In the genomic region with DNA sequence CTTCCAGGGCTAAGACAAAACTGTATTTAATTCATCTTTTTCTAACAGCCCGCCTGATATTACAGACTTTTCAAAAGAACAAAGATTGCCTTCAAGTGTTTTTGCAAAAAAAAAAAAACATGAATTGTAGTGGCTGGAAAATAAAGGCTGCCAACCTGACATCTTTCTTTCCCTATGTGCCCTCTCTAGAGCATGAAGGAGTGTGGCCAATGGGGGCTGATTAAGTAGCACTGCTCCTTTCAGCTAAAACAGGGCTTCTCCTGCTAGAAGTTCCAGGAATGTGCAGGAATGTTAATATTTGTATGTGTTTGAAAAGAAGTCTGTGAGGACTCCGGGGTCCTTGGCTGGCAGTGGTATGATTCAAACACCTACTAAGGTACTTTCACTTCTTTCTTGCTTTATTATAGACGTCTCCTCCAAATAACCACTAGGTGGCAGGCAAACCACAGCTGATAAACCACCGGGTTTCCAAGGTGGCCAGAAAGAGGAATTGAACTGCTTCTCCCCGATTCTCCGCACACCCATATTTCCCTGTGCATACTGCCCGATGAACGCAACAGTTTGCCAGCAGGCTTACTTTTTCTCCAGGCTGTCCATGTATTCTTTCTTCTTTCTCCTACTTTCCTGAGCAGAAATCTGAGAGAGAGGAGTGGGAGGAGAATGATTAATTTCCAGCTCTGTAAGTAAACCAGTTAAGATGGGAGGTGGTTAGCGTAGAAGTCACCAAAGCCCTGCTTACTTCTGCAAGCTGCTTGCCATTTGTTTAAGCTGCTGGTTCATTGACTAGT, we compare ENCODE assay signal across 9 cellular contexts. TPM values are rescaled to one million over a fixed set of nuclear protein-coding genes. Genes with fewer than 3 reads are reported as not detected.
A peak's percentile ranks its signal among the peaks of the same experiment; 100 is the strongest.
DNase-seq lines count a peak whose midpoint lies in the region; TF ChIP-seq lines count a peak whose summit lies in the region.
"Had no signal": no experiment of that assay in that cellular context is flagged by ENCODE, and none has a peak within 500 bp of the region (broad histone marks: within the 10 kb centered on the region; RNA-seq: fewer than 3 reads in every experiment).

No MANE protein-coding gene starts in this region.

- H3K9me3 Mint-ChIP-seq in Caco-2 (ENCODE audit: unreplicated experiment), result peaks cover 18% of the 10 kb centered on the region
- H3K9me3 Mint-ChIP-seq in activated CD4-positive, alpha-beta memory T cell treated with anti-CD3 and anti-CD28 coated beads for 36 hours, result no peaks in the 10 kb centered on the region
- H3K9me3 Mint-ChIP-seq in endodermal cell, result peaks cover 5% of the 10 kb centered on the region

- peak; percentile 69 to 74 for DNase-seq in Caco-2
- peak; percentile 74 for DNase-seq in GM20000 (ENCODE audit: low spot score)
- DNase-seq in HK-2 (ENCODE audit: unreplicated experiment), result peak; percentile 58
- DNase-seq in NCI-H82 treated with DMSO at 0.1 percent for 48 hours (lab: John Stamatoyannopoulos, UW; ENCODE audit: unreplicated experiment), result peak; percentile 49
- peak; percentile 70 for DNase-seq in activated CD4-positive, alpha-beta memory T cell treated with anti-CD3 and anti-CD28 coated beads for 36 hours
- peak; percentile 85 for DNase-seq in endodermal cell
- peak; percentile 71 for DNase-seq in mucosa of gallbladder (ENCODE audit: low spot score)
- DNase-seq in stimulated activated naive CD4-positive, alpha-beta T cell treated with Interleukin-2 at 50 U/mL for 16 hours (lab: John Stamatoyannopoulos, UW), result peak; percentile 32

- H3K4me3 Mint-ChIP-seq in Caco-2 (ENCODE audit: unreplicated experiment) (no peak overlapping the region), endodermal cell (no peak overlapping the region)
- H3K4me3 Mint-ChIP-seq in activated CD4-positive, alpha-beta memory T cell treated with anti-CD3 and anti-CD28 coated beads for 36 hours, result no peak overlapping the region
- H3K4me3 Mint-ChIP-seq: activated naive CD8-positive, alpha-beta T cell had no signal

- no peak overlapping the region for H3K9ac ChIP-seq in endodermal cell (ENCODE audit: extremely low read depth, low read length, poor library complexity, severe bottlenecking)

- POLR2A ChIA-PET in Caco-2 (lab: Charles Lee), result no interaction called here
- POLR2A ChIA-PET in activated CD4-positive, alpha-beta memory T cell treated with anti-CD3 and anti-CD28 coated beads for 36 hours (lab: Charles Lee), result interaction anchor here (1.4 kb wide), 1 partner anchor 97 kb away, joined by 8 read pairs; no protein-coding TSS in a partner anchor

- H3K27me3 ChIP-seq in Caco-2 (replicated peaks; ENCODE audit: control insufficient read depth, insufficient read depth, low read length) (no peaks in the 10 kb centered on the region), endodermal cell (ENCODE audit: control insufficient read depth, insufficient read depth, low read length, poor library complexity, severe bottlenecking) (no peaks in the 10 kb centered on the region)

- TF ChIP-seq CTCF in Caco-2 (IDR thresholded peaks at IDR 0.05; ENCODE audit: insufficient read depth in 1 of 2, low read depth in 1 of 2, low read length in 1 of 2, severe bottlenecking in 1 of 2, unreplicated experiment in 1 of 2) (peak; percentile 66 to 85), GM20000 (IDR thresholded peaks at IDR 0.05; ENCODE audit: extremely low read depth, missing control alignments) (peak; percentile 59), endodermal cell (conservative IDR thresholded peaks at IDR 0.05) (peak; percentile 87)

- 43 to 58% methylated on average over 5 to 9 of the region's 9 CpGs for WGBS in endodermal cell (ENCODE audit: insufficient coverage in 1 of 2, insufficient read length in 1 of 2), 2 experiments

- H3K27ac Mint-ChIP-seq in Caco-2 (ENCODE audit: unreplicated experiment) (no peak overlapping the region), endodermal cell (no peak overlapping the region)
- peak overlapping the region; percentile 54 for H3K27ac Mint-ChIP-seq in activated CD4-positive, alpha-beta memory T cell treated with anti-CD3 and anti-CD28 coated beads for 36 hours
- H3K27ac Mint-ChIP-seq: activated naive CD8-positive, alpha-beta T cell had no signal

- CTCF ChIA-PET in Caco-2 (lab: Charles Lee), result interaction anchor here (0.7 to 1.8 kb wide), 9 partner anchors 75 to 1210 kb away, joined by 3 to 16 read pairs (median 4); partner anchors contain the start of gene CREB3L2
- CTCF ChIA-PET in activated CD4-positive, alpha-beta memory T cell treated with anti-CD3 and anti-CD28 coated beads for 36 hours (lab: Charles Lee), result interaction anchor here (0.6 to 10.2 kb wide), 30 partner anchors 8 to 1714 kb away, joined by 3 to 433 read pairs (median 4); partner anchors contain the start of gene CREB3L2

- no TSS peak for BruUV-seq in Caco-2 (replicated peaks; lab: Mats Ljungman, UMichigan)

- no peak overlapping the region for H3K27ac ChIP-seq in endodermal cell (ENCODE audit: low read depth, low read length)

- H3K36me3 Mint-ChIP-seq in Caco-2 (ENCODE audit: insufficient read depth, unreplicated experiment) (peaks cover 88% of the 10 kb centered on the region), endodermal cell (ENCODE audit: low read depth) (peaks cover 63% of the 10 kb centered on the region)
- peaks cover 25% of the 10 kb centered on the region for H3K36me3 Mint-ChIP-seq in activated CD4-positive, alpha-beta memory T cell treated with anti-CD3 and anti-CD28 coated beads for 36 hours

- no peaks in the 10 kb centered on the region; the same call in 1 of the 2 replicates for H3K9me3 ChIP-seq in Caco-2
- peaks cover 8% of the 10 kb centered on the region for H3K9me3 ChIP-seq in endodermal cell (ENCODE audit: control insufficient read depth, low read length)

- H3K4me1 ChIP-seq in Caco-2, result no peaks in the 10 kb centered on the region; the same call in 1 of the 2 replicates
- H3K4me1 ChIP-seq in endodermal cell (ENCODE audit: control insufficient read depth, insufficient read depth, low read length), result no peaks in the 10 kb centered on the region

- no peak overlapping the region for H3K4me3 ChIP-seq in Caco-2 (ENCODE audit: low read depth, low read length)
- H3K4me3 ChIP-seq in endodermal cell (ENCODE audit: low read length), result no peak overlapping the region

- H3K4me1 Mint-ChIP-seq in Caco-2 (ENCODE audit: low read depth, unreplicated experiment) (peaks cover 10% of the 10 kb centered on the region), endodermal cell (peaks cover 13% of the 10 kb centered on the region)
- peaks cover 14% of the 10 kb centered on the region for H3K4me1 Mint-ChIP-seq in activated CD4-positive, alpha-beta memory T cell treated with anti-CD3 and anti-CD28 coated beads for 36 hours (ENCODE audit: low read depth)

- H3K36me3 ChIP-seq in Caco-2 (ENCODE audit: control insufficient read depth, insufficient read depth, low read length) (peaks cover 13% of the 10 kb centered on the region), endodermal cell (ENCODE audit: control insufficient read depth, insufficient read depth, low read length) (peaks cover 64% of the 10 kb centered on the region)

- intact Hi-C loops in Caco-2 (cut with micrococcal nuclease; ENCODE audit: unreplicated experiment), result loop anchor here (1.0 kb wide), 3 partner anchors 51 to 835 kb away; no protein-coding TSS in a partner anchor
- intact Hi-C loops in activated CD4-positive, alpha-beta memory T cell treated with anti-CD3 and anti-CD28 coated beads for 36 hours (cut with micrococcal nuclease), result loop anchor here (1.0 to 10.0 kb wide), 5 partner anchors 105 to 835 kb away; no protein-coding TSS in a partner anchor

- H3K27me3 Mint-ChIP-seq in Caco-2 (ENCODE audit: insufficient read depth, unreplicated experiment) (no peaks in the 10 kb centered on the region), endodermal cell (ENCODE audit: insufficient read depth) (no peaks in the 10 kb centered on the region)
- no peaks in the 10 kb centered on the region for H3K27me3 Mint-ChIP-seq in activated CD4-positive, alpha-beta memory T cell treated with anti-CD3 and anti-CD28 coated beads for 36 hours
- H3K27me3 Mint-ChIP-seq: activated naive CD8-positive, alpha-beta T cell had no signal

RNA-seq across cellular contexts. Expression of gene DGKI, which starts 56.8 kb away (rescaled TPM):
- total RNA-seq in Caco-2 (2022), result 0.77 and 0.84 TPM in 2 replicates
- 1 to 10 TPM; 5.4 to 7.0 TPM for total RNA-seq in activated CD4-positive, alpha-beta memory T cell treated with anti-CD3 and anti-CD28 coated beads for 36 hours
- total RNA-seq in endodermal cell, result under 1 TPM; 0.04 to 0.64 TPM
- polyA plus RNA-seq in endodermal cell (2013, experiment 1 of 2), result 1.6 TPM
- 0.66 TPM for polyA plus RNA-seq in endodermal cell (2013, experiment 2 of 2)
- 3.1 TPM for total RNA-seq in mucosa of gallbladder

Comparison
In these comparisons a context has a peak if more than half of its experiments do, and no peak if none do; other contexts are left out.
1. DNase-seq: peak in every context shown above with its lines; median percentile 85 in endodermal cell; 74 in GM20000; 72 in Caco-2; 71 in mucosa of gallbladder; 70 in activated CD4-positive, alpha-beta memory T cell treated with anti-CD3 and anti-CD28 coated beads for 36 hours; 58 in HK-2; 49 in NCI-H82 treated with DMSO at 0.1 percent for 48 hours; 32 in stimulated activated naive CD4-positive, alpha-beta T cell treated with Interleukin-2 at 50 U/mL for 16 hours.